Comparison of ENCODE assay signal across 20 cellular contexts in the genomic region with DNA sequence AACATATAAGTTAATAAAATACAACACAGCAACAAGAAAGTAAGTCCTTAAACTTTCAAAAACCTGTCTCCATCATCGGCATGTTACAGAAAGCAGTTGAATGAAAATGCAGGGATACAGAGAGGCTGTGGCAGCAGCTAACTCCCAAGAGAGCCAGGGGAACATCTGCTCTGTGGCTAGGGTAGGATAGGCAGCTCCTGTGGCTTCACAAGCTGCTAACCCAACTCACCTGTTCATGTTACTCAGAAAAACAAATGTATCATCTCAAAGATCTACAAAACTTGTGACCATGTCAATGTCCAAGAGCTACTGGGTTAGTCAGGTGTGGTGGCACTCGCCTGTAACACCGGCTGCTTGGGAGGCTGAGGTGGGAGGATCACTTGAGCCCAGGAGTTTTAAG. TPM values are rescaled to one million over a fixed set of nuclear protein-coding genes. Genes with fewer than 3 reads are reported as not detected.
"Had no signal": no experiment of that assay in that cellular context is flagged by ENCODE, and none has a peak within 500 bp of the region (broad histone marks: within the 10 kb centered on the region; RNA-seq: fewer than 3 reads in every experiment).

No MANE protein-coding gene starts in this region.

- DNase-seq: cortex of kidney; dorsolateral prefrontal cortex; effector CD8-positive, alpha-beta T cell; gastrocnemius medialis; heart right ventricle; hypothalamus; kidney glomerular epithelial cell; naive thymus-derived CD8-positive, alpha-beta T cell; posterior cingulate gyrus; stimulated activated CD4-positive, alpha-beta T cell treated with anti-CD3 and anti-CD28 coated beads, Interleukin-2, amount 100 ng/mL, for 24 hours; stimulated activated CD4-positive, alpha-beta T cell treated with anti-CD3 and anti-CD28 coated beads, Interleukin-4, amount 100 ng/mL, for 4 hours; stimulated activated naive B cell treated with anti-CD40 and anti-IgM and Interleukin-4, amounts not matched to agents 10 μg/mL and 1 μg/mL and 100 μg/mL, for 72 hours; stimulated activated naive CD8-positive, alpha-beta T cell treated with anti-CD3 and anti-CD28 coated beads, Interleukin-15, amount 100 ng/mL, for 72 hours; transverse colon had no signal

- H3K9me3 ChIP-seq: esophagus muscularis mucosa, gastrocnemius medialis, heart right ventricle, thoracic aorta, transverse colon had no signal

- H3K4me1 ChIP-seq: gastrocnemius medialis had no signal

- H3K27ac ChIP-seq: epithelial cell of prostate, esophagus muscularis mucosa, gastrocnemius medialis, heart right ventricle, skin epidermis, thoracic aorta, transverse colon had no signal

- H3K4me3 Mint-ChIP-seq: naive thymus-derived CD8-positive, alpha-beta T cell; stimulated activated naive B cell treated with anti-CD40 and anti-IgM and Interleukin-4, amounts not matched to agents 10 μg/mL and 1 μg/mL and 100 μg/mL, for 72 hours; stimulated activated naive CD8-positive, alpha-beta T cell treated with anti-CD3 and anti-CD28 coated beads, Interleukin-15, amount 100 ng/mL, for 72 hours had no signal

- H3K4me3 ChIP-seq: dorsolateral prefrontal cortex, esophagus muscularis mucosa, gastrocnemius medialis, heart right ventricle, skin epidermis, thoracic aorta, transverse colon had no signal

- H3K9me3 Mint-ChIP-seq: naive thymus-derived CD8-positive, alpha-beta T cell; stimulated activated naive B cell treated with anti-CD40 and anti-IgM and Interleukin-4, amounts not matched to agents 10 μg/mL and 1 μg/mL and 100 μg/mL, for 72 hours; stimulated activated naive CD8-positive, alpha-beta T cell treated with anti-CD3 and anti-CD28 coated beads, Interleukin-15, amount 100 ng/mL, for 72 hours had no signal

- ATAC-seq: gastrocnemius medialis; heart right ventricle; naive thymus-derived CD8-positive, alpha-beta T cell; sciatic nerve; stimulated activated naive B cell treated with anti-CD40 and anti-IgM and Interleukin-4, amounts not matched to agents 10 μg/mL and 1 μg/mL and 100 μg/mL, for 72 hours; stimulated activated naive CD8-positive, alpha-beta T cell treated with anti-CD3 and anti-CD28 coated beads, Interleukin-15, amount 100 ng/mL, for 72 hours had no signal

- H3K27ac Mint-ChIP-seq: naive thymus-derived CD8-positive, alpha-beta T cell; stimulated activated naive B cell treated with anti-CD40 and anti-IgM and Interleukin-4, amounts not matched to agents 10 μg/mL and 1 μg/mL and 100 μg/mL, for 72 hours had no signal

- H3K27me3 Mint-ChIP-seq: naive thymus-derived CD8-positive, alpha-beta T cell; stimulated activated naive B cell treated with anti-CD40 and anti-IgM and Interleukin-4, amounts not matched to agents 10 μg/mL and 1 μg/mL and 100 μg/mL, for 72 hours; stimulated activated naive CD8-positive, alpha-beta T cell treated with anti-CD3 and anti-CD28 coated beads, Interleukin-15, amount 100 ng/mL, for 72 hours had no signal

- H3K27me3 ChIP-seq: dorsolateral prefrontal cortex, esophagus muscularis mucosa, gastrocnemius medialis, heart right ventricle, transverse colon had no signal

RNA-seq across cellular contexts. Expression of a gene that starts 15.2 kb away (rescaled TPM):
- polyA plus RNA-seq: neural cell had no signal
